1 cellular context compared by ENCODE assay signal in genomic region chr3:127455541-127456450, GRCh38.
TF ChIP-seq lines count a peak whose summit lies in the region.

No MANE protein-coding gene starts in this region.

TF ChIP-seq in GM12878, 131 proteins besides CTCF, POLR2A, EP300 and RAD21 (continued from another document):
- TF ChIP-seq EZH2 (IDR thresholded peaks at IDR 0.05; ENCODE audit: borderline replicate concordance, control insufficient read depth, low read depth, low read length) = 0 out of 2 replicates have a peak, but pooled peaks have one; percentile 50
- peak; percentile 73; the same call in 1 of the 2 replicates for TF ChIP-seq SMC3 (IDR thresholded peaks at IDR 0.05; ENCODE audit: borderline replicate concordance, low read length)
- 0 out of 2 replicates have a peak, but pooled peaks have one; percentile 22 for TF ChIP-seq DPF2 (IDR thresholded peaks at IDR 0.05)
- TF ChIP-seq YY1 (IDR thresholded peaks at IDR 0.05; ENCODE audit: low read depth, low read length) = peak; percentile 59
- TF ChIP-seq TCF7 (IDR thresholded peaks at IDR 0.05; ENCODE audit: borderline replicate concordance) = no peak
- TF ChIP-seq SIX5 (IDR thresholded peaks at IDR 0.05; ENCODE audit: low read depth, low read length, severe bottlenecking) = no peak
